ENCODE assay signal across 9 cellular contexts in genomic region chr4:82785248-82786003, GRCh38. TPM values are rescaled to one million over a fixed set of nuclear protein-coding genes. Genes with fewer than 3 reads are reported as not detected.
DNase-seq lines count a peak whose midpoint lies in the region; ATAC-seq and TF ChIP-seq lines count a peak whose summit lies in the region.
"Had no signal": no experiment of that assay in that cellular context is flagged by ENCODE, and none has a peak within 500 bp of the region (broad histone marks: within the 10 kb centered on the region; RNA-seq: fewer than 3 reads in every experiment).

No MANE protein-coding gene starts in this region.

- H3K79me2 ChIP-seq in neural progenitor cell (ENCODE audit: low read depth): no peaks in the 10 kb centered on the region

- H3K9me3 Mint-ChIP-seq in endothelial cell (ENCODE audit: unreplicated experiment): no peaks in the 10 kb centered on the region
- no peaks in the 10 kb centered on the region for H3K9me3 Mint-ChIP-seq in neural progenitor cell
- H3K9me3 Mint-ChIP-seq in activated T-cell treated with anti-CD3 and anti-CD28 coated beads, Interleukin-2, amount 50 U/mL, for 72 hours: no peaks in the 10 kb centered on the region

- peaks cover 57% of the 10 kb centered on the region for H3K4me1 ChIP-seq in neural progenitor cell

- H3K27ac Mint-ChIP-seq in endothelial cell (ENCODE audit: unreplicated experiment) (peak overlapping the region; percentile 86), neural progenitor cell (peak overlapping the region; percentile 87)
- H3K27ac Mint-ChIP-seq in activated T-cell treated with anti-CD3 and anti-CD28 coated beads, Interleukin-2, amount 50 U/mL, for 72 hours: no peak overlapping the region

- no peak overlapping the region for H3K9ac ChIP-seq in neural progenitor cell

- peak overlapping the region; percentile 61 for H3K4me3 Mint-ChIP-seq in endothelial cell (ENCODE audit: unreplicated experiment)
- H3K4me3 Mint-ChIP-seq in neural progenitor cell: peak overlapping the region; percentile 80
- H3K4me3 Mint-ChIP-seq in activated T-cell treated with anti-CD3 and anti-CD28 coated beads, Interleukin-2, amount 50 U/mL, for 72 hours: no peak overlapping the region

- peaks cover 93% of the 10 kb centered on the region for H4K20me1 ChIP-seq in neural progenitor cell (ENCODE audit: low read depth)

- H3K36me3 Mint-ChIP-seq in endothelial cell (ENCODE audit: low read depth, unreplicated experiment): no peaks in the 10 kb centered on the region
- H3K36me3 Mint-ChIP-seq in neural progenitor cell: peaks cover 3% of the 10 kb centered on the region
- H3K36me3 Mint-ChIP-seq in activated T-cell treated with anti-CD3 and anti-CD28 coated beads, Interleukin-2, amount 50 U/mL, for 72 hours (ENCODE audit: insufficient read depth in 2 of 2): no peaks in the 10 kb centered on the region

- peaks cover 50% of the 10 kb centered on the region for H3F3A ChIP-seq in neural progenitor cell (ENCODE audit: low read depth)

- no peaks in the 10 kb centered on the region for H3K36me3 ChIP-seq in neural progenitor cell

- H3K4me3 ChIP-seq in neural progenitor cell: peak overlapping the region; percentile 31

- H3K27me3 Mint-ChIP-seq in endothelial cell (ENCODE audit: unreplicated experiment) (peaks cover 18% of the 10 kb centered on the region), neural progenitor cell (ENCODE audit: insufficient read depth, low read depth) (no peaks in the 10 kb centered on the region)
- no peaks in the 10 kb centered on the region for H3K27me3 Mint-ChIP-seq in activated T-cell treated with anti-CD3 and anti-CD28 coated beads, Interleukin-2, amount 50 U/mL, for 72 hours (ENCODE audit: low read depth)

- H3K4me2 ChIP-seq in neural progenitor cell: peak overlapping the region; percentile 65

- peaks cover 84% of the 10 kb centered on the region for H3K27me3 ChIP-seq in neural progenitor cell

- H3K27ac ChIP-seq in neural progenitor cell: no peak overlapping the region

- TF ChIP-seq CTCF in endothelial cell (IDR thresholded peaks at IDR 0.05; ENCODE audit: unreplicated experiment) (no peak), neural progenitor cell (IDR thresholded peaks at IDR 0.05) (no peak)

- ATAC-seq in HG02798 (IDR thresholded peaks at IDR 0.05; ENCODE audit: poor library complexity, unreplicated experiment) (no peak), HG03045 (IDR thresholded peaks at IDR 0.05; ENCODE audit: unreplicated experiment) (no peak)
- no peak for ATAC-seq in activated T-cell treated with anti-CD3 and anti-CD28 coated beads, Interleukin-2, amount 50 U/mL, for 72 hours (replicated peaks in 1 of 2)

- DNase-seq in GM03348 (ENCODE audit: low spot score) (peak; percentile 84), NCI-H2227 (lab: John Stamatoyannopoulos, UW; ENCODE audit: unreplicated experiment) (peak; percentile 54), endothelial cell (ENCODE audit: low spot score) (no peak), neural progenitor cell (ENCODE audit: low spot score) (peak; percentile 26), NCI-H187 (lab: John Stamatoyannopoulos, UW) (no peak)
- no peak for DNase-seq in activated T-cell treated with anti-CD3 and anti-CD28 coated beads, Interleukin-2, amount 50 U/mL, for 72 hours
- DNase-seq: effector memory CD4-positive, alpha-beta T cell had no signal

- H2AFZ ChIP-seq in neural progenitor cell (replicated peaks): no peak overlapping the region

- H3K9me3 ChIP-seq in neural progenitor cell (ENCODE audit: low read depth): no peaks in the 10 kb centered on the region

- peaks cover 26% of the 10 kb centered on the region for H3K4me1 Mint-ChIP-seq in endothelial cell (ENCODE audit: unreplicated experiment)
- peaks cover 68% of the 10 kb centered on the region for H3K4me1 Mint-ChIP-seq in neural progenitor cell
- H3K4me1 Mint-ChIP-seq in activated T-cell treated with anti-CD3 and anti-CD28 coated beads, Interleukin-2, amount 50 U/mL, for 72 hours (ENCODE audit: low read depth): no peaks in the 10 kb centered on the region

RNA-seq across cellular contexts. Expression of gene SCD5, which starts 13.2 kb away (rescaled TPM):
- total RNA-seq in endothelial cell (ENCODE audit: unreplicated experiment) (0.38 TPM), neural progenitor cell (ENCODE audit: low replicate concordance) (34.5 and 36.9 TPM in 2 replicates)
- 1 to 10 TPM; 1.5 to 1.6 TPM for total RNA-seq in activated T-cell treated with anti-CD3 and anti-CD28 coated beads, Interleukin-2, amount 50 U/mL, for 72 hours

Comparison
In these comparisons a context has a peak if more than half of its experiments do, and no peak if none do; other contexts are left out.
1. DNase-seq: peak in GM03348 (single experiment), NCI-H2227 (single experiment) and neural progenitor cell (single experiment); none in endothelial cell (single experiment), activated T-cell treated with anti-CD3 and anti-CD28 coated beads, Interleukin-2, amount 50 U/mL, for 72 hours (0 of 2) and NCI-H187 (0 of 2).
2. H3K4me3 Mint-ChIP-seq: peak in endothelial cell (single experiment) and neural progenitor cell (single experiment); none in activated T-cell treated with anti-CD3 and anti-CD28 coated beads, Interleukin-2, amount 50 U/mL, for 72 hours (0 of 2).
3. RNA of gene SCD5, which starts 13.2 kb away (total RNA-seq): 34.5 to 36.9 TPM in neural progenitor cell; 1.5 to 1.6 TPM in activated T-cell treated with anti-CD3 and anti-CD28 coated beads, Interleukin-2, amount 50 U/mL, for 72 hours and 0.38 TPM in endothelial cell (single experiment); every median in the first group is over 10 times any median in the second.